In genomic region chr19:19386373-19386869, GRCh38 we compare ENCODE assay signal across 8 cellular contexts. TPM values are rescaled to one million over a fixed set of nuclear protein-coding genes. Genes with fewer than 3 reads are reported as not detected.
A peak's percentile ranks its signal among the peaks of the same experiment; 100 is the strongest.
DNase-seq lines count a peak whose midpoint lies in the region; FAIRE-seq and TF ChIP-seq lines count a peak whose summit lies in the region.

No MANE protein-coding gene starts in this region.

- peak; percentile 62 for FAIRE-seq in GM19239 (lab: Jason Lieb, UNC)

- DNase-seq in GM19239 (ENCODE audit: insufficient read length, low spot score): no peak
- DNase-seq in WERI-Rb-1: no peak
- no peak for DNase-seq in fibroblast of the aortic adventitia (ENCODE audit: low read depth)
- DNase-seq in NCI-H2081 treated with DMSO at 0.1 percent for 48 hours (lab: John Stamatoyannopoulos, UW): no peak
- no peak for DNase-seq in NCI-H1417 (lab: John Stamatoyannopoulos, UW)
- no peak for DNase-seq in D341Med (ENCODE audit: low spot score)
- DNase-seq in activated CD4-positive, CD25-positive, alpha-beta regulatory T cell (lab: John Stamatoyannopoulos, UW): no peak

- H3K27me3 ChIP-seq in WERI-Rb-1 (ENCODE audit: insufficient read depth, low read depth, severe bottlenecking): no peaks in the 10 kb centered on the region

- H3K27ac ChIP-seq in WERI-Rb-1 (peak overlapping the region; percentile 81), skin epidermis (peak overlapping the region; percentile 78 to 96 (median 92))

- TF ChIP-seq CTCF in WERI-Rb-1 (IDR thresholded peaks at IDR 0.05; ENCODE audit: low read depth, low read length): no peak
- TF ChIP-seq CTCF in fibroblast of the aortic adventitia (IDR thresholded peaks at IDR 0.05; ENCODE audit: insufficient read depth, low read length): peak; percentile 17

- peaks cover 5% of the 10 kb centered on the region for H3K36me3 ChIP-seq in WERI-Rb-1

- H3K9me3 ChIP-seq in WERI-Rb-1 (ENCODE audit: severe bottlenecking): peaks cover 10% of the 10 kb centered on the region

- peak overlapping the region; percentile 84 for H3K4me3 ChIP-seq in WERI-Rb-1 (ENCODE audit: low read depth, low read length)
- H3K4me3 ChIP-seq in fibroblast of the aortic adventitia (ENCODE audit: low read depth, low read length): peak overlapping the region; percentile 80
- peak overlapping the region; percentile 59 to 93 (median 84) for H3K4me3 ChIP-seq in skin epidermis

RNA-seq across cellular contexts. Expression of gene GATAD2A, which starts 19.1 kb away (rescaled TPM):
- 36.7 and 46.4 TPM in 2 replicates for total RNA-seq in fibroblast of the aortic adventitia (ENCODE audit: low replicate concordance)
